1 cellular context compared by ENCODE assay signal in genomic region chr1:165828581-165829329, GRCh38.
TF ChIP-seq lines count a peak whose summit lies in the region.

No MANE protein-coding gene starts in this region.

TF ChIP-seq in HepG2, 621 proteins besides CTCF, POLR2A, EP300 and RAD21 (continued from another document and continues in another):
- TF ChIP-seq ZNF800 (CRISPR knock-in tag; IDR thresholded peaks at IDR 0.05) (peak; percentile 27; the same call in 1 of the 2 replicates), ZBTB39 (CRISPR knock-in tag; IDR thresholded peaks at IDR 0.05) (no peak), NCOA1 (CRISPR knock-in tag; IDR thresholded peaks at IDR 0.05) (no peak), SCMH1 (CRISPR knock-in tag; IDR thresholded peaks at IDR 0.05; ENCODE audit: borderline replicate concordance) (no peak), ZNF644 (CRISPR knock-in tag; IDR thresholded peaks at IDR 0.05; ENCODE audit: low read depth) (peak; percentile 37; the same call in 1 of the 2 replicates), HMGA1 (CRISPR knock-in tag; conservative IDR thresholded peaks at IDR 0.05) (no peak), STAT5B (CRISPR knock-in tag; IDR thresholded peaks at IDR 0.05) (no peak), HMG20B (CRISPR knock-in tag; conservative IDR thresholded peaks at IDR 0.05) (no peak), ZNF12 (CRISPR knock-in tag; IDR thresholded peaks at IDR 0.05) (peak; percentile 45; the same call in 1 of the 2 replicates), DMTF1 (CRISPR knock-in tag; IDR thresholded peaks at IDR 0.05) (no peak), E2F5 (CRISPR knock-in tag; conservative IDR thresholded peaks at IDR 0.05) (peak; percentile 40; the same call in 1 of the 2 replicates), SMYD3 (CRISPR knock-in tag; IDR thresholded peaks at IDR 0.05) (no peak), ZBED4 (CRISPR knock-in tag; IDR thresholded peaks at IDR 0.05; ENCODE audit: borderline replicate concordance) (no peak), HOXA3 (CRISPR knock-in tag; IDR thresholded peaks at IDR 0.05) (peak; percentile 63), FOXK1 (CRISPR knock-in tag; IDR thresholded peaks at IDR 0.05; ENCODE audit: borderline replicate concordance, low read depth) (peak; percentile 32; the same call in 1 of the 2 replicates), SP5 (CRISPR knock-in tag; IDR thresholded peaks at IDR 0.05; ENCODE audit: borderline replicate concordance, low read depth) (0 out of 2 replicates have a peak, but pooled peaks have one; percentile 25), ZNF383 (CRISPR knock-in tag; IDR thresholded peaks at IDR 0.05; ENCODE audit: borderline replicate concordance) (no peak), PHF20 (CRISPR knock-in tag; IDR thresholded peaks at IDR 0.05) (no peak), ZNF350 (CRISPR knock-in tag; IDR thresholded peaks at IDR 0.05; ENCODE audit: borderline replicate concordance, low read depth) (0 out of 2 replicates have a peak, but pooled peaks have one; percentile 34), GPN1 (CRISPR knock-in tag; IDR thresholded peaks at IDR 0.05; ENCODE audit: borderline replicate concordance) (no peak), ZBTB46 (CRISPR knock-in tag; IDR thresholded peaks at IDR 0.05; ENCODE audit: borderline replicate concordance) (no peak), NR1H2 (CRISPR knock-in tag; IDR thresholded peaks at IDR 0.05; ENCODE audit: borderline replicate concordance, low read depth) (no peak), ATM (IDR thresholded peaks at IDR 0.05; ENCODE audit: borderline replicate concordance) (no peak), MYC (CRISPR knock-in tag; IDR thresholded peaks at IDR 0.05; ENCODE audit: borderline replicate concordance) (peak; percentile 93), AKAP8 (CRISPR knock-in tag; IDR thresholded peaks at IDR 0.05) (no peak), U2AF2 (IDR thresholded peaks at IDR 0.05; ENCODE audit: low read depth, low read length) (no peak), ATAD3A (CRISPR knock-in tag; IDR thresholded peaks at IDR 0.05) (no peak), NKX3-1 (CRISPR knock-in tag; IDR thresholded peaks at IDR 0.05) (0 out of 2 replicates have a peak, but pooled peaks have one; percentile 54), MXD4 (CRISPR knock-in tag; IDR thresholded peaks at IDR 0.05) (no peak; the same call in 1 of the 2 replicates), SNAI1 (CRISPR knock-in tag; IDR thresholded peaks at IDR 0.05; ENCODE audit: borderline replicate concordance) (no peak), SUZ12 (IDR thresholded peaks at IDR 0.05; ENCODE audit: low read depth, low read length) (no peak), AFF4 (CRISPR knock-in tag; IDR thresholded peaks at IDR 0.05) (no peak), ZNF329 (CRISPR knock-in tag; IDR thresholded peaks at IDR 0.05; ENCODE audit: low read depth) (no peak), AKNA (CRISPR knock-in tag; IDR thresholded peaks at IDR 0.05; ENCODE audit: borderline replicate concordance) (no peak)
